8 cellular contexts compared by ENCODE assay signal in the genomic region with DNA sequence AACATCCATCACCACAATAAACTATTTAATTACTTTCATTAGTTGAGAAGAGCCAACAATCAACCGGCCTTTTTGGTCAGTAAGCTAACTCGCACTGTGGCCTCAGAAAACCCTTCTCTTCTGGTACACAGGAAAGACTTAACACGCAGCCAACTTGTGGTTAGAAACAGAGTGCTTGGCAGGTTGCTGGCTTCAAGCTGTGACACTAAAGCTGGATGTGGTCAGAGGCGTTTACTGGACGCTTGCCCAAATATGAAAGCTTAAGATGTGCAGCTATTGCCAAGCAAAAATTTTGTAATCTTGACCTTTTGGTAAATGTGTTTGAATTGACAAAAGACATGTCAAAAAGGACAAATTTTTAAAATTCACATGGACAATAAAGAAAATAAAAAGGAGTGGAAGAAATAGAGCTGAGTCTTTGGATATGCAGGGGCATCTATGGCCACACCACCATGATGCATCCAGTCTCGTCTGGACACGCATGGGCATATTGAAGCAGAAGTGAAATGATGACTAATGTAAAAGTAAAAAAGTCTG.
DNase-seq lines count a peak whose midpoint lies in the region; ATAC-seq and TF ChIP-seq lines count a peak whose summit lies in the region.

No MANE protein-coding gene starts in this region.

- H3K4me1 Mint-ChIP-seq in T-helper 2 cell treated with Interferon-gamma antibody and Interleukin-4, amounts not matched to agents 5 μg/mL and 100 μg/mL, for 36 hours (ENCODE audit: low read depth): peaks cover 2% of the 10 kb centered on the region

- ATAC-seq in GM18858 (IDR thresholded peaks at IDR 0.05; ENCODE audit: unreplicated experiment) (peak; percentile 43), HG03108 (IDR thresholded peaks at IDR 0.05; ENCODE audit: unreplicated experiment) (peak; percentile 61)

- no peaks in the 10 kb centered on the region for H3K79me2 ChIP-seq in ACC112 (ENCODE audit: control insufficient read depth, insufficient read depth, low read length, unreplicated experiment)

- H3K4me3 ChIP-seq in ACC112 (ENCODE audit: low read depth, low read length) (no peak overlapping the region), epithelial cell of esophagus (ENCODE audit: low read length) (no peak overlapping the region)

- no peaks in the 10 kb centered on the region for H3K9me3 Mint-ChIP-seq in T-helper 2 cell treated with Interferon-gamma antibody and Interleukin-4, amounts not matched to agents 5 μg/mL and 100 μg/mL, for 36 hours

- H3K27ac ChIP-seq in ACC112 (ENCODE audit: low read depth, low read length): peak overlapping the region; percentile 57

- H3K4me1 ChIP-seq in ACC112 (ENCODE audit: control insufficient read depth, insufficient read depth, low read length, unreplicated experiment): peaks cover 27% of the 10 kb centered on the region

- no peak for TF ChIP-seq CTCF in epithelial cell of esophagus (IDR thresholded peaks at IDR 0.05; ENCODE audit: insufficient read depth, low read depth, low read length, missing control alignments)

- H3K36me3 Mint-ChIP-seq in T-helper 2 cell treated with Interferon-gamma antibody and Interleukin-4, amounts not matched to agents 5 μg/mL and 100 μg/mL, for 36 hours (ENCODE audit: low read depth): no peaks in the 10 kb centered on the region

- no peaks in the 10 kb centered on the region for H3K27me3 ChIP-seq in ACC112 (ENCODE audit: insufficient read depth, low read length)

- H2AFZ ChIP-seq in ACC112 (ENCODE audit: low read length, unreplicated experiment): peak overlapping the region; percentile 34

- no peak overlapping the region for H3K4me3 Mint-ChIP-seq in T-helper 2 cell treated with Interferon-gamma antibody and Interleukin-4, amounts not matched to agents 5 μg/mL and 100 μg/mL, for 36 hours

- H3K27me3 Mint-ChIP-seq in T-helper 2 cell treated with Interferon-gamma antibody and Interleukin-4, amounts not matched to agents 5 μg/mL and 100 μg/mL, for 36 hours (ENCODE audit: low read depth): peaks cover 24% of the 10 kb centered on the region

- H3K36me3 ChIP-seq in ACC112 (ENCODE audit: insufficient read depth, low read length): no peaks in the 10 kb centered on the region

- peak; percentile 82 for DNase-seq in NOMO-1 treated with DMSO at 0.1 percent for 48 hours (lab: John Stamatoyannopoulos, UW; ENCODE audit: unreplicated experiment)
- DNase-seq in epithelial cell of esophagus (ENCODE audit: low read depth): peak; percentile 93
- DNase-seq in putamen (ENCODE audit: low spot score): peak; percentile 21
- DNase-seq in T-helper 2 cell treated with Interferon-gamma antibody and Interleukin-4, amounts not matched to agents 5 μg/mL and 100 μg/mL, for 36 hours (ENCODE audit: low spot score): no peak
- DNase-seq in GM19238 (ENCODE audit: insufficient read length, low spot score): no peak

- no peak overlapping the region for H3K27ac Mint-ChIP-seq in T-helper 2 cell treated with Interferon-gamma antibody and Interleukin-4, amounts not matched to agents 5 μg/mL and 100 μg/mL, for 36 hours

Comparison
In these comparisons a context has a peak if more than half of its experiments do, and no peak if none do; other contexts are left out.
1. DNase-seq: peak in NOMO-1 treated with DMSO at 0.1 percent for 48 hours (single experiment), epithelial cell of esophagus (single experiment) and putamen (single experiment); none in T-helper 2 cell treated with Interferon-gamma antibody and Interleukin-4, amounts not matched to agents 5 μg/mL and 100 μg/mL, for 36 hours (single experiment) and GM19238 (single experiment).